In genomic region chr4:31592293-31592692, GRCh38 we compare ENCODE assay signal across 18 cellular contexts.
A peak's percentile ranks its signal among the peaks of the same experiment; 100 is the strongest.
DNase-seq lines count a peak whose midpoint lies in the region; ATAC-seq and TF ChIP-seq lines count a peak whose summit lies in the region.
"Had no signal": no experiment of that assay in that cellular context is flagged by ENCODE, and none has a peak within 500 bp of the region (broad histone marks: within the 10 kb centered on the region; RNA-seq: fewer than 3 reads in every experiment).

No MANE protein-coding gene starts in this region.

- TF ChIP-seq POLR2A in body of pancreas (IDR thresholded peaks at IDR 0.05), result no peak

- no peak overlapping the region for H3K27ac ChIP-seq in foreskin keratinocyte
- no peak overlapping the region for H3K27ac ChIP-seq in body of pancreas
- H3K27ac ChIP-seq in MM.1S (ENCODE audit: low read length), result no peak overlapping the region
- H3K27ac ChIP-seq: 22Rv1; BLaER1 treated with 17β-estradiol and CSF1 and Interleukin-3, amounts not matched to agents 10 nM and 100 nM had no signal

- H3F3A ChIP-seq in MM.1S (ENCODE audit: insufficient read depth, low read length), result no peaks in the 10 kb centered on the region

- no peaks in the 10 kb centered on the region for H4K20me1 ChIP-seq in MM.1S (ENCODE audit: insufficient read depth, low read length)
- H4K20me1 ChIP-seq: BLaER1 treated with 17β-estradiol and CSF1 and Interleukin-3, amounts not matched to agents 10 nM and 100 nM had no signal

- H3K4me2 ChIP-seq in MM.1S (ENCODE audit: low read depth, low read length), result no peak overlapping the region
- H3K4me2 ChIP-seq: BLaER1 treated with 17β-estradiol and CSF1 and Interleukin-3, amounts not matched to agents 10 nM and 100 nM had no signal

- no peak overlapping the region for H3K9ac ChIP-seq in MM.1S (ENCODE audit: low read length)
- H3K9ac ChIP-seq: BLaER1 treated with 17β-estradiol and CSF1 and Interleukin-3, amounts not matched to agents 10 nM and 100 nM had no signal

- TF ChIP-seq CTCF in foreskin keratinocyte (conservative IDR thresholded peaks at IDR 0.05), result no peak
- TF ChIP-seq CTCF in body of pancreas (IDR thresholded peaks at IDR 0.05), result no peak
- TF ChIP-seq CTCF in MM.1S (IDR thresholded peaks at IDR 0.05; ENCODE audit: low read length), result no peak

- no peak overlapping the region for H3K4me3 ChIP-seq in body of pancreas
- H3K4me3 ChIP-seq in MM.1S (ENCODE audit: low read length), result no peak overlapping the region
- H3K4me3 ChIP-seq: BLaER1 treated with 17β-estradiol and CSF1 and Interleukin-3, amounts not matched to agents 10 nM and 100 nM had no signal

- no peaks in the 10 kb centered on the region for H3K4me1 ChIP-seq in foreskin keratinocyte
- no peaks in the 10 kb centered on the region for H3K4me1 ChIP-seq in body of pancreas
- H3K4me1 ChIP-seq in MM.1S (ENCODE audit: low read length), result no peaks in the 10 kb centered on the region
- H3K4me1 ChIP-seq: BLaER1 treated with 17β-estradiol and CSF1 and Interleukin-3, amounts not matched to agents 10 nM and 100 nM had no signal

- peak; percentile 14 for DNase-seq in A172 (ENCODE audit: low spot score)
- peak; percentile 45 for DNase-seq in NCI-H226
- DNase-seq in amniotic epithelial cell (ENCODE audit: low read depth), result peak; percentile 29
- peak; percentile 13 to 45 for DNase-seq in foreskin keratinocyte
- DNase-seq in NCI-H524 (lab: John Stamatoyannopoulos, UW), result no peak
- no peak for DNase-seq in body of pancreas
- DNase-seq in NCI-H2081 (lab: John Stamatoyannopoulos, UW), result no peak
- no peak for DNase-seq in MM.1S
- DNase-seq: CD4-positive, CD25-positive, alpha-beta regulatory T cell; CD8-positive, alpha-beta memory T cell; COR-L47; DMS 273 treated with DMSO at 0.1 percent for 48 hours; DMS53; DND-41; EL; H9 had no signal

- no peaks in the 10 kb centered on the region for H3K79me2 ChIP-seq in MM.1S (ENCODE audit: low read length)

- H3K36me3 ChIP-seq in body of pancreas (replicated peaks in 1 of 2; ENCODE audit: insufficient read depth in 1 of 2, low read depth in 2 of 2), result no peaks in the 10 kb centered on the region
- H3K36me3 ChIP-seq in MM.1S (replicated peaks; ENCODE audit: insufficient read depth, low read length), result no peaks in the 10 kb centered on the region
- H3K36me3 ChIP-seq: BLaER1 treated with 17β-estradiol and CSF1 and Interleukin-3, amounts not matched to agents 10 nM and 100 nM had no signal

- H3K27me3 ChIP-seq in foreskin keratinocyte, result no peaks in the 10 kb centered on the region
- H3K27me3 ChIP-seq in body of pancreas, result no peaks in the 10 kb centered on the region
- H3K27me3 ChIP-seq in MM.1S (replicated peaks; ENCODE audit: insufficient read depth, low read length), result no peaks in the 10 kb centered on the region
- H3K27me3 ChIP-seq: BLaER1 treated with 17β-estradiol and CSF1 and Interleukin-3, amounts not matched to agents 10 nM and 100 nM had no signal

- no peaks in the 10 kb centered on the region for H3K9me2 ChIP-seq in MM.1S (replicated peaks; ENCODE audit: insufficient read depth, low read length)

- H3K9me3 ChIP-seq in body of pancreas (no peaks in the 10 kb centered on the region), MM.1S (replicated peaks; ENCODE audit: insufficient read depth, low read length) (no peaks in the 10 kb centered on the region)
- H3K9me3 ChIP-seq: BLaER1 treated with 17β-estradiol and CSF1 and Interleukin-3, amounts not matched to agents 10 nM and 100 nM had no signal

- H2AFZ ChIP-seq in MM.1S (ENCODE audit: low read length), result no peak overlapping the region

- ATAC-seq in foreskin keratinocyte (no peak), body of pancreas (no peak)

- 38 to 49% methylated on average over 2 of the region's 2 CpGs for WGBS in body of pancreas, 2 donors

- intact Hi-C loops in body of pancreas (cut with DNase I), result no loop called here

Comparison
In these comparisons a context has a peak if more than half of its experiments do, and no peak if none do; other contexts are left out.
1. DNase-seq: peak in A172 (single experiment), NCI-H226 (single experiment), amniotic epithelial cell (single experiment) and foreskin keratinocyte (2 of 2); none in NCI-H524 (0 of 2), body of pancreas (0 of 4), NCI-H2081 (0 of 2) and MM.1S (single experiment).